In genomic region chr12:113958108-113958507, GRCh38 we compare ENCODE assay signal across 28 cellular contexts.
"Had no signal": no experiment of that assay in that cellular context is flagged by ENCODE, and none has a peak within 500 bp of the region (broad histone marks: within the 10 kb centered on the region; RNA-seq: fewer than 3 reads in every experiment).

No MANE protein-coding gene starts in this region.

- DNase-seq: natural killer cell; occipital lobe; ovary; posterior cingulate gyrus; psoas muscle; right cardiac atrium; right lobe of liver; sigmoid colon; small intestine; stimulated activated CD4-positive, alpha-beta T cell treated with anti-CD3 and anti-CD28 coated beads, Interleukin-15, amount 100 ng/mL, for 24 hours; stimulated activated CD4-positive, alpha-beta T cell treated with anti-CD3 and anti-CD28 coated beads, Interleukin-2, amount 100 ng/mL, for 24 hours; stimulated activated CD4-positive, alpha-beta T cell treated with anti-CD3 and anti-CD28 coated beads, Interleukin-2, amount 100 ng/mL, for 48 hours; stimulated activated CD4-positive, alpha-beta T cell treated with anti-CD3 and anti-CD28 coated beads, Interleukin-4, amount 100 ng/mL, for 24 hours; stimulated activated naive CD4-positive, alpha-beta T cell; stimulated activated naive CD8-positive, alpha-beta T cell treated with anti-CD3 and anti-CD28 coated beads, Interleukin-15, amount 100 ng/mL, for 72 hours; stimulated activated naive CD8-positive, alpha-beta T cell treated with anti-CD3 and anti-CD28 coated beads, Interleukin-15, Interleukin-2, amounts not matched to agents 100 U/mL and 50 U/mL, for 24 hours; substantia nigra; testis; tibial artery; transverse colon; upper lobe of right lung; uterus had no signal

- H3K27me3 Mint-ChIP-seq: progenitor cell of endocrine pancreas; stimulated activated memory B cell treated with anti-CD40 and anti-IgM and Interleukin-4, amounts not matched to agents 10 μg/mL and 1 μg/mL and 100 μg/mL, for 72 hours; stimulated activated naive CD8-positive, alpha-beta T cell treated with anti-CD3 and anti-CD28 coated beads, Interleukin-15, amount 100 ng/mL, for 72 hours; type B pancreatic cell had no signal

- H3K9me3 Mint-ChIP-seq: natural killer cell; nephron; neural progenitor cell; stimulated activated memory B cell treated with anti-CD40 and anti-IgM and Interleukin-4, amounts not matched to agents 10 μg/mL and 1 μg/mL and 100 μg/mL, for 72 hours; stimulated activated naive CD8-positive, alpha-beta T cell treated with anti-CD3 and anti-CD28 coated beads, Interleukin-15, amount 100 ng/mL, for 72 hours; type B pancreatic cell had no signal

- H3K9me3 ChIP-seq: ovary, psoas muscle, right lobe of liver, sigmoid colon, suprapubic skin, testis, tibial artery, transverse colon, upper lobe of right lung, uterus had no signal

- H3K27ac Mint-ChIP-seq: natural killer cell; nephron; neural progenitor cell; progenitor cell of endocrine pancreas; stimulated activated memory B cell treated with anti-CD40 and anti-IgM and Interleukin-4, amounts not matched to agents 10 μg/mL and 1 μg/mL and 100 μg/mL, for 72 hours; type B pancreatic cell had no signal

- H3K4me1 Mint-ChIP-seq: natural killer cell, nephron, neural progenitor cell had no signal

- ATAC-seq: natural killer cell; psoas muscle; right cardiac atrium; right lobe of liver; stimulated activated memory B cell treated with anti-CD40 and anti-IgM and Interleukin-4, amounts not matched to agents 10 μg/mL and 1 μg/mL and 100 μg/mL, for 72 hours; stimulated activated naive CD8-positive, alpha-beta T cell treated with anti-CD3 and anti-CD28 coated beads, Interleukin-15, amount 100 ng/mL, for 72 hours; stimulated activated naive CD8-positive, alpha-beta T cell treated with anti-CD3 and anti-CD28 coated beads, Interleukin-15, Interleukin-2, amounts not matched to agents 100 U/mL and 50 U/mL, for 24 hours; upper lobe of right lung had no signal

- H3K4me3 Mint-ChIP-seq: natural killer cell; nephron; neural progenitor cell; stimulated activated memory B cell treated with anti-CD40 and anti-IgM and Interleukin-4, amounts not matched to agents 10 μg/mL and 1 μg/mL and 100 μg/mL, for 72 hours; stimulated activated naive CD8-positive, alpha-beta T cell treated with anti-CD3 and anti-CD28 coated beads, Interleukin-15, amount 100 ng/mL, for 72 hours; type B pancreatic cell had no signal
